20 cellular contexts compared by ENCODE assay signal in genomic region chr15:40938530-40938870, GRCh38. TPM values are rescaled to one million over a fixed set of nuclear protein-coding genes. Genes with fewer than 3 reads are reported as not detected.
"Had no signal": no experiment of that assay in that cellular context is flagged by ENCODE, and none has a peak within 500 bp of the region (broad histone marks: within the 10 kb centered on the region; RNA-seq: fewer than 3 reads in every experiment).

No MANE protein-coding gene starts in this region.

- H3K27ac Mint-ChIP-seq: activated CD4-positive, alpha-beta memory T cell treated with anti-CD3 and anti-CD28 coated beads for 36 hours; activated CD8-positive, alpha-beta memory T cell treated with anti-CD3 and anti-CD28 coated beads, Interleukin-2, amount 10 ng/mL, durations not matched to agents 7 days and 5 days; activated naive CD4-positive, alpha-beta T cell treated with anti-CD3 and anti-CD28 coated beads, Interleukin-2, amount 10 ng/mL, durations not matched to agents 7 days and 5 days; activated T-cell treated with anti-CD3 and anti-CD28 coated beads, Interleukin-2, amount 50 U/mL, for 24 hours; endodermal cell; nephron progenitor cell had no signal

- H3K36me3 ChIP-seq: ascending aorta, breast epithelium, prostate gland, sigmoid colon, thyroid gland, vagina had no signal

- H3K4me3 ChIP-seq: ascending aorta, breast epithelium, left lung, prostate gland, sigmoid colon, thyroid gland, vagina had no signal

- H3K36me3 Mint-ChIP-seq: activated CD4-positive, alpha-beta memory T cell treated with anti-CD3 and anti-CD28 coated beads for 36 hours; activated CD8-positive, alpha-beta memory T cell treated with anti-CD3 and anti-CD28 coated beads, Interleukin-2, amount 10 ng/mL, durations not matched to agents 7 days and 5 days; activated naive CD4-positive, alpha-beta T cell treated with anti-CD3 and anti-CD28 coated beads, Interleukin-2, amount 10 ng/mL, durations not matched to agents 7 days and 5 days; T-cell had no signal

- ATAC-seq: activated CD8-positive, alpha-beta memory T cell treated with anti-CD3 and anti-CD28 coated beads, Interleukin-2, amount 10 ng/mL, durations not matched to agents 7 days and 5 days; left lung had no signal

- H3K9me3 ChIP-seq: ascending aorta, breast epithelium, left lung, prostate gland, sigmoid colon, thyroid gland, vagina had no signal

- H3K9me3 Mint-ChIP-seq: activated CD4-positive, alpha-beta memory T cell treated with anti-CD3 and anti-CD28 coated beads for 36 hours; activated naive CD4-positive, alpha-beta T cell treated with anti-CD3 and anti-CD28 coated beads, Interleukin-2, amount 10 ng/mL, durations not matched to agents 7 days and 5 days; activated T-cell treated with anti-CD3 and anti-CD28 coated beads, Interleukin-2, amount 50 U/mL, for 24 hours; endodermal cell; nephron progenitor cell; T-cell had no signal

- H3K27me3 ChIP-seq: ascending aorta, breast epithelium, left lung, thyroid gland, vagina had no signal

- DNase-seq: activated CD4-positive, alpha-beta T cell treated with anti-CD3 and anti-CD28 coated beads for 1 hour; activated CD8-positive, alpha-beta memory T cell treated with anti-CD3 and anti-CD28 coated beads, Interleukin-2, amount 10 ng/mL, durations not matched to agents 7 days and 5 days; activated naive CD4-positive, alpha-beta T cell treated with anti-CD3 and anti-CD28 coated beads, Interleukin-2, amount 10 ng/mL, durations not matched to agents 7 days and 5 days; activated T-cell treated with anti-CD3 and anti-CD28 coated beads, Interleukin-2, amount 50 U/mL, for 24 hours; erythroblast; hippocampal formation; nephron progenitor cell; sigmoid colon; stimulated activated CD4-positive, alpha-beta T cell treated with anti-CD3 and anti-CD28 coated beads, Interleukin-1b, Interleukin-23, amount 100 ng/mL, for 48 hours; T1000; thyroid gland had no signal

- H3K27ac ChIP-seq: ascending aorta, prostate gland, sigmoid colon, thyroid gland, vagina had no signal

- H3K4me3 Mint-ChIP-seq: activated CD4-positive, alpha-beta memory T cell treated with anti-CD3 and anti-CD28 coated beads for 36 hours; activated CD8-positive, alpha-beta memory T cell treated with anti-CD3 and anti-CD28 coated beads, Interleukin-2, amount 10 ng/mL, durations not matched to agents 7 days and 5 days; activated naive CD4-positive, alpha-beta T cell treated with anti-CD3 and anti-CD28 coated beads, Interleukin-2, amount 10 ng/mL, durations not matched to agents 7 days and 5 days; activated T-cell treated with anti-CD3 and anti-CD28 coated beads, Interleukin-2, amount 50 U/mL, for 24 hours; endodermal cell; T-cell had no signal

RNA-seq across cellular contexts. Expression of gene DLL4, which starts 9.4 kb away (rescaled TPM):
- total RNA-seq: activated CD4-positive, alpha-beta memory T cell treated with anti-CD3 and anti-CD28 coated beads for 36 hours had no signal
- polyA plus RNA-seq: keratinocyte had no signal
